ENCODE assay signal across 8 cellular contexts in the genomic region with DNA sequence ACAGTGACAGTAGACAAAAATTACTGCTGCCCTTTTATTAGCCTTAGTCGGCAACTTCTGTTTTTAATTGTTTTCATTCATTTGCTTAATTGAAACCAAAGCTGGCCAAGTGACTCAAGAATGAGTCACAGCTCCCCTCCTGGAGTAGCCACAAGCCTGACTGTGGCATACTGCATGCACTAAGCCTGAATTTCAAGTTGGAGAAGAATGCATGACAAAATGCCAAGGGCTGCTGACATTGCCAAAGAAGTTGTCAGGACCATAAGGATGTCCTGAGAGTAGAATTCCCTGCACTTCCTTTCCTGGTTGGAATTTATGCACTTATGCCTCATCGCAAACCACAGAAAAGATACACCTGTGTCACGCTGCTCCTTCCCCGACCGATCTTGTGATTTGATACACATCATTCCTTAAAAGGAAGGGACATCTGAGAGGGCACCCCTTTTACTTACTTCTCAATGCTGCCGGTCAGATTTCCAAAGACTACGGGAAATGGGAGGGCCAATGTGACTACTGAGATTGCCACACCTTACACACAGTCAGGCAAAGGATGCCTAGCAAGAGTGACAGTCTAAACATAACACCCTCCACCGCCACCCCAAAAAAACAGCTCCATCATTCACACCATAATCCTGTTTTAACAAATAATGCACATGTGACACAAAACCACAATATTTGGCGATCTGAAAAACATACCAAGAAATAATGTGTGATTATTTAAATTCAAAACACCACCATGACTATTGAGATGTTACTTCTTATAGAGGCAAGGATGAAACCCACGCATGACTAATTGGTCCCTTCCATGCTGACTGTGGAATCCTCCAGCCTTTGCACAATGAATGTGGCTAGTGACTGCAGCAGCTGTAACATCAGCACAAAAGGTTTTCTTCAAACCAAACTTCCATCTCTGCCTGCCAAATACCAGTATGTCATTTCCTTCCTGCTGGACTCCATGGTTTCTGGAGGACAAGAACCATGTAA. TPM values are rescaled to one million over a fixed set of nuclear protein-coding genes. Genes with fewer than 3 reads are reported as not detected.
DNase-seq lines count a peak whose midpoint lies in the region; ATAC-seq, FAIRE-seq and TF ChIP-seq lines count a peak whose summit lies in the region.

No MANE protein-coding gene starts in this region.

- H3K4me3 ChIP-seq in SJSA1 (no peak overlapping the region), body of pancreas (no peak overlapping the region), kidney (ENCODE audit: low read length in 2 of 2) (no peak overlapping the region), stomach (no peak overlapping the region)

- no peak for TF ChIP-seq POLR2A in body of pancreas (IDR thresholded peaks at IDR 0.05)
- TF ChIP-seq POLR2A in stomach (IDR thresholded peaks at IDR 0.05) = no peak

- intact Hi-C loops in body of pancreas (cut with DNase I) = no loop called here
- intact Hi-C loops in kidney (cut with DNase I) = no loop called here
- intact Hi-C loops in stomach (cut with DNase I; ENCODE audit: low total_unique reads) = no loop called here

- H3K27ac ChIP-seq in SJSA1 (no peak overlapping the region), body of pancreas (peak overlapping the region in 1 of 4 donors; percentile 18), kidney (ENCODE audit: low read depth in 2 of 2, low read length in 2 of 2) (no peak overlapping the region), stomach (peak overlapping the region in 4 of 5 donors; percentile 39 to 65 (median 57))

- H3K27me3 ChIP-seq in SJSA1 (replicated peaks) (peaks cover 8% of the 10 kb centered on the region), body of pancreas (no peaks in the 10 kb centered on the region), stomach (no peaks in the 10 kb centered on the region)

- H3K9ac ChIP-seq in kidney (ENCODE audit: low read length in 2 of 2) = no peak overlapping the region

- H3K36me3 ChIP-seq in SJSA1 (no peaks in the 10 kb centered on the region), body of pancreas (replicated peaks in 1 of 2; ENCODE audit: insufficient read depth in 1 of 2, low read depth in 2 of 2) (no peaks in the 10 kb centered on the region), kidney (ENCODE audit: control insufficient read depth in 1 of 2, insufficient read depth in 2 of 2, low read length in 2 of 2) (no peaks in the 10 kb centered on the region), stomach (no peaks in the 10 kb centered on the region)

- H3K4me1 ChIP-seq in SJSA1 (replicated peaks) (peaks cover 10% of the 10 kb centered on the region), body of pancreas (peaks cover 9% of the 10 kb centered on the region), kidney (ENCODE audit: control insufficient read depth in 1 of 2, insufficient read depth in 1 of 2, low read depth in 1 of 2, low read length in 2 of 2) (peaks cover 2 to 4% of the 10 kb centered on the region in 2 donors), stomach (peaks cover 22 to 65% (median 31%) of the 10 kb centered on the region in 4 donors)

- peak; percentile 23 for DNase-seq in activated CD4-positive, alpha-beta T cell treated with anti-CD3 and anti-CD28 coated beads for 1 hour
- DNase-seq in activated CD4-positive, alpha-beta T cell treated with anti-CD3 and anti-CD28 coated beads, Interleukin-2, amount 50 U/mL, for 1 hour = no peak
- DNase-seq in SJSA1 (ENCODE audit: low read depth in 1 of 2, low spot score in 2 of 2) (peak; percentile 72 to 74), body of pancreas (peak in 2 of 4 donors; percentile 13 to 45), kidney (peak; percentile 43), stomach (peak; percentile 78), NCI-H1930 (lab: John Stamatoyannopoulos, UW) (no peak)

- no peak for TF ChIP-seq EP300 in stomach (IDR thresholded peaks at IDR 0.05)

- H3K9me3 ChIP-seq in SJSA1 (replicated peaks) (no peaks in the 10 kb centered on the region), body of pancreas (no peaks in the 10 kb centered on the region), kidney (ENCODE audit: control insufficient read depth in 1 of 2, low read length in 2 of 2) (no peaks in the 10 kb centered on the region), stomach (no peaks in the 10 kb centered on the region)

- 63 to 67% methylated on average over 10 of the region's 10 CpGs for WGBS in body of pancreas, 2 donors
- 50 to 57% (median 54%) methylated on average over 10 of the region's 10 CpGs for WGBS in stomach, 5 donors

- TF ChIP-seq CTCF in body of pancreas (IDR thresholded peaks at IDR 0.05) (no peak), kidney (IDR thresholded peaks at IDR 0.05; ENCODE audit: borderline replicate concordance, extremely low read depth, insufficient read depth) (no peak), stomach (IDR thresholded peaks at IDR 0.05) (no peak)

- no peak for FAIRE-seq in kidney (lab: Jason Lieb, UNC)

- ATAC-seq in HG03159 (IDR thresholded peaks at IDR 0.05; ENCODE audit: unreplicated experiment) (peak; percentile 42), body of pancreas (peak; percentile 40)

RNA-seq across cellular contexts. Expression of gene VAV3, which starts 28.2 kb away (rescaled TPM):
- total RNA-seq in SJSA1 (2014; rRNA removed; shearing (Covaris generic)) = not detected in 2 replicates
- total RNA-seq in body of pancreas = 10 to 100 TPM; 18.4 to 21.4 TPM
- total RNA-seq in kidney = 87.5 TPM
- 61.6 TPM for polyA plus RNA-seq in kidney (ENCODE audit: insufficient read depth, low read depth, low replicate concordance)
- total RNA-seq in stomach = 10 to 100 TPM in 2 of 5 donors, 1 to 10 TPM in 3; 5.7 to 29.3 (median 7.1) TPM
- polyA plus RNA-seq in stomach = 10 to 100 TPM in 1 of 3 donors, 1 to 10 TPM in 2; 6.5 to 19.2 (median 6.6) TPM

Comparison
In these comparisons a context has a peak if more than half of its experiments do, and no peak if none do; other contexts are left out.
1. DNase-seq: peak in activated CD4-positive, alpha-beta T cell treated with anti-CD3 and anti-CD28 coated beads for 1 hour (single experiment), SJSA1 (2 of 2), kidney (single experiment) and stomach (single experiment); none in activated CD4-positive, alpha-beta T cell treated with anti-CD3 and anti-CD28 coated beads, Interleukin-2, amount 50 U/mL, for 1 hour (single experiment) and NCI-H1930 (0 of 2).
2. H3K27ac ChIP-seq: peak in stomach (4 of 5); none in SJSA1 (single experiment) and kidney (0 of 2).